ENCODE assay signal across 16 cellular contexts in genomic region chr14:70713096-70713875, GRCh38.
A peak's percentile ranks its signal among the peaks of the same experiment; 100 is the strongest.
DNase-seq lines count a peak whose midpoint lies in the region; ATAC-seq and TF ChIP-seq lines count a peak whose summit lies in the region.
"Had no signal": no experiment of that assay in that cellular context is flagged by ENCODE, and none has a peak within 500 bp of the region (broad histone marks: within the 10 kb centered on the region; RNA-seq: fewer than 3 reads in every experiment).

No MANE protein-coding gene starts in this region.

- H3K4ac ChIP-seq in mesendoderm (ENCODE audit: low read depth, low read length) = peak overlapping the region; percentile 95

- H4K5ac ChIP-seq in mesendoderm (ENCODE audit: low read length) = no peak overlapping the region

- H3K27me3 ChIP-seq in heart left ventricle = peaks cover 0 to 9% (median 0%) of the 10 kb centered on the region in 9 donors
- H3K27me3 ChIP-seq in mesendoderm (ENCODE audit: insufficient read depth, low read length, poor library complexity) = no peaks in the 10 kb centered on the region
- H3K27me3 ChIP-seq: ovary, upper lobe of left lung had no signal

- H3K36me3 ChIP-seq in heart left ventricle (no peaks in the 10 kb centered on the region), mesendoderm (ENCODE audit: control insufficient read depth, insufficient read depth, low read length) (no peaks in the 10 kb centered on the region)
- H3K36me3 ChIP-seq: ovary, upper lobe of left lung had no signal

- H3K4me3 ChIP-seq in heart left ventricle (peak overlapping the region in 1 of 12 donors; percentile 15), coronary artery (peak overlapping the region; percentile 20), mesendoderm (ENCODE audit: low read length) (no peak overlapping the region)
- H3K4me3 ChIP-seq: K562, ovary, skin epidermis, upper lobe of left lung had no signal

- TF ChIP-seq CTCF in heart left ventricle (IDR thresholded peaks at IDR 0.05) (no peak), coronary artery (IDR thresholded peaks at IDR 0.05) (no peak)

- intact Hi-C loops in heart left ventricle (cut with DNase I) (loop anchor here in 8 of 10 donors (2.0 to 10.0 kb wide), 9 partner anchors 70 to 668 kb away; partner anchors contain the start of gene TTC9 (in 3 of the 8)), Right ventricle myocardium inferior (cut with DNase I) (loop anchor here (2.0 to 5.0 kb wide), 2 partner anchors 90 to 666 kb away; no protein-coding TSS in a partner anchor)

- H3K18ac ChIP-seq in mesendoderm (ENCODE audit: low read length) = peak overlapping the region; percentile 78

- H3K4me1 ChIP-seq in heart left ventricle = peaks cover 0 to 16% (median 7%) of the 10 kb centered on the region in 12 donors
- H3K4me1 ChIP-seq in mesendoderm (ENCODE audit: control insufficient read depth, low read depth, low read length) = peaks cover 14% of the 10 kb centered on the region

- TF ChIP-seq POLR2A in heart left ventricle (IDR thresholded peaks at IDR 0.05) = no peak

- peak overlapping the region in 5 of 12 donors; percentile 3 to 40 (median 35) for H3K27ac ChIP-seq in heart left ventricle
- peak overlapping the region; percentile 15 to 61 for H3K27ac ChIP-seq in coronary artery
- H3K27ac ChIP-seq in mesendoderm (ENCODE audit: low read depth, low read length) = no peak overlapping the region
- H3K27ac ChIP-seq: ovary, upper lobe of left lung, VCaP had no signal

- H3K23ac ChIP-seq in mesendoderm (ENCODE audit: low read length) = no peak overlapping the region

- no peaks in the 10 kb centered on the region for H3K79me2 ChIP-seq in mesendoderm (ENCODE audit: control insufficient read depth, insufficient read depth, low read length)

- no peak overlapping the region for H3K4me2 ChIP-seq in mesendoderm (ENCODE audit: low read length)

- no peak overlapping the region for H3K9ac ChIP-seq in mesendoderm (ENCODE audit: low read length)

- H2BK5ac ChIP-seq in mesendoderm (ENCODE audit: low read length) = no peak overlapping the region

- H3K9me3 ChIP-seq in heart left ventricle = no peaks in the 10 kb centered on the region
- H3K9me3 ChIP-seq: ovary, upper lobe of left lung had no signal

- peak overlapping the region; percentile 29 for H2BK120ac ChIP-seq in mesendoderm (ENCODE audit: low read depth, low read length)

- DNase-seq in heart left ventricle (no peak), Right ventricle myocardium inferior (ENCODE audit: missing footprints) (no peak), coronary artery (ENCODE audit: low spot score) (no peak), mesendoderm (peak; percentile 37), NCI-H748 (lab: John Stamatoyannopoulos, UW; ENCODE audit: unreplicated experiment) (no peak), NCI-H1436 treated with DMSO at 0.1 percent for 48 hours (lab: John Stamatoyannopoulos, UW) (no peak), DMS79 treated with DMSO at 0.1 percent for 48 hours (lab: John Stamatoyannopoulos, UW) (no peak)
- DNase-seq: islet precursor cell, NCI-H1048, upper lobe of left lung had no signal

- no peak overlapping the region for H3K56ac ChIP-seq in mesendoderm (ENCODE audit: low read length)

- no peak overlapping the region for H4K8ac ChIP-seq in mesendoderm (ENCODE audit: low read depth, low read length)

- no peaks in the 10 kb centered on the region for H3K79me1 ChIP-seq in mesendoderm (ENCODE audit: low read length)

- ATAC-seq in heart left ventricle = peak in 3 of 4 donors; percentile 16 to 60 (median 29)
- no peak for ATAC-seq in Right ventricle myocardium inferior
- ATAC-seq in HG02973 (IDR thresholded peaks at IDR 0.05; ENCODE audit: unreplicated experiment) = no peak
- ATAC-seq: K562, T-cell had no signal

- no peak overlapping the region for H2BK15ac ChIP-seq in mesendoderm (replicated peaks; ENCODE audit: low read depth)

- no peak overlapping the region for H2AK5ac ChIP-seq in mesendoderm (ENCODE audit: low read length)

- 58 to 67% (median 64%) methylated on average over 7 of the region's 7 CpGs for WGBS in heart left ventricle, 4 donors
- WGBS in mesendoderm (ENCODE audit: extremely low coverage, insufficient coverage, low lambda C conversion rate) = no CpG with 5 or more reads among the region's 7 CpGs

Comparison
In these comparisons a context has a peak if more than half of its experiments do, and no peak if none do; other contexts are left out.
1. ATAC-seq: peak in heart left ventricle (3 of 4); none in Right ventricle myocardium inferior (single experiment) and HG02973 (single experiment).